In genomic region chr20:38466171-38466570, GRCh38 we compare ENCODE assay signal across 28 cellular contexts.
"Had no signal": no experiment of that assay in that cellular context is flagged by ENCODE, and none has a peak within 500 bp of the region (broad histone marks: within the 10 kb centered on the region; RNA-seq: fewer than 3 reads in every experiment).

No MANE protein-coding gene starts in this region.

- H2AFZ ChIP-seq: neural progenitor cell, parathyroid adenoma had no signal

- H3K4me3 Mint-ChIP-seq: nephron; neural progenitor cell; stimulated activated effector memory CD8-positive, alpha-beta T cell treated with anti-CD3 and anti-CD28 coated beads, Interleukin-12 subunit alpha, Interleukin-12 subunit beta, amount 100 ng/mL, for 72 hours; stimulated activated naive B cell treated with anti-CD40 and anti-IgM and Interleukin-4, amounts not matched to agents 10 μg/mL and 1 μg/mL and 100 μg/mL, for 72 hours; stimulated activated naive CD8-positive, alpha-beta T cell treated with anti-CD3 and anti-CD28 coated beads, Interleukin-15, Interleukin-2, amounts not matched to agents 100 ng/mL and 50 ng/mL, for 24 hours had no signal

- H3K36me3 ChIP-seq: neural progenitor cell, ovary, right lobe of liver, sigmoid colon, stomach, thoracic aorta, thyroid gland, tibial nerve, upper lobe of left lung, vagina had no signal

- DNase-seq: occipital lobe; ovary; posterior cingulate gyrus; psoas muscle; right cardiac atrium; right lobe of liver; small intestine; stimulated activated CD4-positive, alpha-beta T cell treated with anti-CD3 and anti-CD28 coated beads, Interleukin-15, amount 100 ng/mL, for 24 hours; stimulated activated CD4-positive, alpha-beta T cell treated with anti-CD3 and anti-CD28 coated beads, Interleukin-2, amount 100 ng/mL, for 24 hours; stimulated activated CD4-positive, alpha-beta T cell treated with anti-CD3 and anti-CD28 coated beads, Interleukin-2, amount 100 ng/mL, for 48 hours; stimulated activated CD4-positive, alpha-beta T cell treated with anti-CD3 and anti-CD28 coated beads, Interleukin-4, amount 100 ng/mL, for 24 hours; stimulated activated naive B cell treated with anti-CD40 and anti-IgM and Interleukin-4, amounts not matched to agents 10 μg/mL and 1 μg/mL and 100 μg/mL, for 72 hours; stimulated activated naive CD4-positive, alpha-beta T cell treated with Interleukin-2 at 50 U/mL for 16 hours; stomach; thyroid gland; trophoblast cell; upper lobe of left lung had no signal

- H3K4me1 ChIP-seq: neural progenitor cell, parathyroid adenoma, psoas muscle, right lobe of liver, sigmoid colon, stomach, thyroid gland, tibial nerve, vagina had no signal

- H3K9me3 ChIP-seq: ovary, psoas muscle, right lobe of liver, sigmoid colon, stomach, thoracic aorta, thyroid gland, tibial nerve, upper lobe of left lung, vagina had no signal

- H3K27ac Mint-ChIP-seq: nephron; neural progenitor cell; progenitor cell of endocrine pancreas; stimulated activated effector memory CD8-positive, alpha-beta T cell treated with anti-CD3 and anti-CD28 coated beads, Interleukin-12 subunit alpha, Interleukin-12 subunit beta, amount 100 ng/mL, for 72 hours; stimulated activated naive B cell treated with anti-CD40 and anti-IgM and Interleukin-4, amounts not matched to agents 10 μg/mL and 1 μg/mL and 100 μg/mL, for 72 hours; stimulated activated naive CD8-positive, alpha-beta T cell treated with anti-CD3 and anti-CD28 coated beads, Interleukin-15, Interleukin-2, amounts not matched to agents 100 ng/mL and 50 ng/mL, for 24 hours had no signal

- H3K9ac ChIP-seq: neural progenitor cell, parathyroid adenoma had no signal

- H3K9me3 Mint-ChIP-seq: nephron; stimulated activated effector memory CD8-positive, alpha-beta T cell treated with anti-CD3 and anti-CD28 coated beads, Interleukin-12 subunit alpha, Interleukin-12 subunit beta, amount 100 ng/mL, for 72 hours; stimulated activated naive CD8-positive, alpha-beta T cell treated with anti-CD3 and anti-CD28 coated beads, Interleukin-15, Interleukin-2, amounts not matched to agents 100 ng/mL and 50 ng/mL, for 24 hours had no signal

- ATAC-seq: psoas muscle; right cardiac atrium; stimulated activated effector memory CD8-positive, alpha-beta T cell treated with anti-CD3 and anti-CD28 coated beads, Interleukin-12 subunit alpha, Interleukin-12 subunit beta, amount 100 ng/mL, for 72 hours; stimulated activated naive B cell treated with anti-CD40 and anti-IgM and Interleukin-4, amounts not matched to agents 10 μg/mL and 1 μg/mL and 100 μg/mL, for 72 hours had no signal

- H3K4me3 ChIP-seq: neural progenitor cell, ovary, psoas muscle, right lobe of liver, sigmoid colon, stomach, thoracic aorta, thyroid gland, tibial nerve, upper lobe of left lung, vagina had no signal

- FAIRE-seq: small intestine, urothelium cell line had no signal

- H3K36me3 Mint-ChIP-seq: neural progenitor cell; stimulated activated effector memory CD8-positive, alpha-beta T cell treated with anti-CD3 and anti-CD28 coated beads, Interleukin-12 subunit alpha, Interleukin-12 subunit beta, amount 100 ng/mL, for 72 hours; stimulated activated naive B cell treated with anti-CD40 and anti-IgM and Interleukin-4, amounts not matched to agents 10 μg/mL and 1 μg/mL and 100 μg/mL, for 72 hours had no signal

- H3K27me3 Mint-ChIP-seq: progenitor cell of endocrine pancreas; stimulated activated naive CD8-positive, alpha-beta T cell treated with anti-CD3 and anti-CD28 coated beads, Interleukin-15, Interleukin-2, amounts not matched to agents 100 ng/mL and 50 ng/mL, for 24 hours had no signal

- H3K4me2 ChIP-seq: neural progenitor cell had no signal

- H3K27ac ChIP-seq: neural progenitor cell, ovary, parathyroid adenoma, psoas muscle, right lobe of liver, sigmoid colon, stomach, thoracic aorta, thyroid gland, tibial nerve, upper lobe of left lung, vagina had no signal

- H3K4me1 Mint-ChIP-seq: nephron; stimulated activated effector memory CD8-positive, alpha-beta T cell treated with anti-CD3 and anti-CD28 coated beads, Interleukin-12 subunit alpha, Interleukin-12 subunit beta, amount 100 ng/mL, for 72 hours; stimulated activated naive B cell treated with anti-CD40 and anti-IgM and Interleukin-4, amounts not matched to agents 10 μg/mL and 1 μg/mL and 100 μg/mL, for 72 hours had no signal

- H3K79me2 ChIP-seq: parathyroid adenoma had no signal

- H3K27me3 ChIP-seq: ovary, right lobe of liver, sigmoid colon, stomach, thyroid gland, tibial nerve, upper lobe of left lung, vagina had no signal
